Comparison of ENCODE assay signal across 8 cellular contexts in the genomic region with DNA sequence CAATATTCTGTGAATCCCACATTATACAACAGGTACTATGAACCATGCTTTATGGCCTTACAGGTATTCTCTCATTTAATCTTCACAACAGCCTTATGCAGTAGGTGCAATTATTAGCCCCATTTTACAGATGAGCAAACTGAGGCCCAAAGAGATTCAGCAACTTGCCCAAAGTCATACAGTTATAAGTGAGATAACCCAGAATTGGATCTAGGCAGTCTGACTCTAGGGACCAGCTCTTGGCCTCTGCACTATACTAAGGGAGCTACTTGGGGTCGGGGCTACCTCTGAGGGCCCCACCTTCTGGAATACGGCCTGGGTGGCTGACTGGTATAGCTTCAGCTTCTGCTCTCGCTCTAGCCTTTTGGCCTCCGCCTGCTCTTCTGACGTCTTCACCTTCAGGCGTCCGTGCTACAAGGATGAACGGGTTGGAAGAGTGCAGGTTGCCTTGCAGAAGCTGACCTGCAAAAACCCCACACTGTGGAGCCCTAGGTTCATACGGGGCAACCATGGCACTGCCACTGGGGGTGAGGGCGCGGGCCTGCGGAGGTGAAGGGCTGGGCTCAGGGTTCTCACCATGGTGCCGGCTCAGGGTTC. TPM values are rescaled to one million over a fixed set of nuclear protein-coding genes. Genes with fewer than 3 reads are reported as not detected.
DNase-seq lines count a peak whose midpoint lies in the region; ATAC-seq, FAIRE-seq and TF ChIP-seq lines count a peak whose summit lies in the region.

No MANE protein-coding gene starts in this region.

- intact Hi-C loops in GM12878 (cut with micrococcal nuclease; ENCODE audit: unreplicated experiment) (loop anchor here (1.0 to 2.0 kb wide), 4 partner anchors 23 to 54 kb away; a partner anchor contains a TSS), vagina (cut with DNase I) (no loop called here)

- no peak for TF ChIP-seq CTCF in GM12878 (IDR thresholded peaks at IDR 0.05 in 2 of 3, conservative IDR thresholded peaks at IDR 0.05 in 1 of 3; ENCODE audit: control insufficient read depth in 2 of 3, extremely low read depth in 1 of 3, insufficient read depth in 1 of 3, low read depth in 3 of 3, low read length in 3 of 3)
- no peak for TF ChIP-seq CTCF in lung (IDR thresholded peaks at IDR 0.05; ENCODE audit: control extremely low read depth, extremely low read depth)
- TF ChIP-seq CTCF in vagina (IDR thresholded peaks at IDR 0.05) = no peak

- CTCF ChIA-PET in GM12878 (lab: Yijun Ruan, JAX) = interaction anchor here (0.6 to 17.1 kb wide), 18 partner anchors 9 to 160 kb away, joined by 3 to 269 read pairs (median 4); a partner anchor contains a TSS

- H3K36me3 ChIP-seq in GM12878 (ENCODE audit: control insufficient read depth in 2 of 2, insufficient read depth in 2 of 2, low read length in 1 of 2) (peaks cover 3 to 18% of the 10 kb centered on the region in 2 experiments; a peak in 3 of 4 replicates), lung (ENCODE audit: control insufficient read depth in 2 of 2, insufficient read depth in 2 of 2, low read length in 2 of 2) (peaks cover 3 to 35% of the 10 kb centered on the region in 2 donors), vagina (peaks cover 0 to 22% of the 10 kb centered on the region in 2 donors)

- H3K9ac ChIP-seq in GM12878 (ENCODE audit: control insufficient read depth, insufficient read depth, low read length) = peak overlapping the region; percentile 99

- FAIRE-seq in GM12878 (lab: Jason Lieb, UNC) = no peak

- peaks cover 13% of the 10 kb centered on the region for H3K79me2 ChIP-seq in GM12878 (ENCODE audit: control insufficient read depth, insufficient read depth, low read length)

- POLR2A ChIA-PET in GM12878 (lab: Charles Lee) = interaction anchor here (0.5 to 10.9 kb wide), 15 partner anchors 9 to 160 kb away, joined by 3 to 171 read pairs (median 5); a partner anchor contains a TSS

- no peaks in the 10 kb centered on the region for H3K27me3 ChIP-seq in GM12878 (replicated peaks in 1 of 2; ENCODE audit: control insufficient read depth in 2 of 2, insufficient read depth in 2 of 2, low read length in 1 of 2)
- no peaks in the 10 kb centered on the region for H3K27me3 ChIP-seq in lung (ENCODE audit: control insufficient read depth, insufficient read depth)
- no peaks in the 10 kb centered on the region for H3K27me3 ChIP-seq in vagina

- peak overlapping the region; percentile 35 for H3K4me2 ChIP-seq in GM12878 (ENCODE audit: control insufficient read depth, insufficient read depth)

- H3K9me3 ChIP-seq in GM12878 (replicated peaks; ENCODE audit: control insufficient read depth, insufficient read depth, low read length) = no peaks in the 10 kb centered on the region
- no peaks in the 10 kb centered on the region for H3K9me3 ChIP-seq in lung (ENCODE audit: control insufficient read depth in 2 of 2, insufficient read depth in 1 of 2, low read length in 1 of 2)
- no peaks in the 10 kb centered on the region for H3K9me3 ChIP-seq in vagina

- H3K4me1 ChIP-seq in GM12878 (ENCODE audit: control insufficient read depth, insufficient read depth, low read length) = peaks cover 25% of the 10 kb centered on the region
- H3K4me1 ChIP-seq in lung (ENCODE audit: control insufficient read depth in 2 of 2, insufficient read depth in 2 of 2, low read length in 2 of 2) = peaks cover 4 to 6% of the 10 kb centered on the region in 2 donors
- H3K4me1 ChIP-seq in vagina = peaks cover 18% of the 10 kb centered on the region

- TF ChIP-seq EP300 in GM12878 (IDR thresholded peaks at IDR 0.05; ENCODE audit: borderline replicate concordance in 1 of 2, control insufficient read depth in 1 of 2, low read depth in 2 of 2, low read length in 2 of 2) = no peak

- peak overlapping the region; percentile 88 for H3K4me3 ChIP-seq in GM12878
- peak overlapping the region; percentile 83 for H3K4me3 ChIP-seq in lung
- H3K4me3 ChIP-seq in vagina = peak overlapping the region; percentile 89 to 90

- RAD21 ChIA-PET in GM12878 (lab: Charles Lee; ENCODE audit: unreplicated experiment) = interaction anchor here (1.0 to 5.6 kb wide), 11 partner anchors 9 to 124 kb away, joined by 3 to 59 read pairs (median 7); a partner anchor contains a TSS

- ATAC-seq in HG03175 (IDR thresholded peaks at IDR 0.05; ENCODE audit: unreplicated experiment) (peak; percentile 2), GM12878 (peak; percentile 14), lung (ENCODE audit: insufficient read depth, low FRiP score) (no peak), HG03039 (IDR thresholded peaks at IDR 0.05; ENCODE audit: unreplicated experiment) (no peak), GM21737 (IDR thresholded peaks at IDR 0.05; ENCODE audit: unreplicated experiment) (no peak), GM21528 (IDR thresholded peaks at IDR 0.05; ENCODE audit: low FRiP score, unreplicated experiment) (no peak)

- in situ Hi-C loops in GM12878 (cut with MboI) = no loop called here

- no peak for TF ChIP-seq RAD21 in GM12878 (IDR thresholded peaks at IDR 0.05; ENCODE audit: insufficient read depth, low read depth, low read length)

- no peak for TF ChIP-seq POLR2A in GM12878 (IDR thresholded peaks at IDR 0.05; ENCODE audit: low read depth, low read length)
- TF ChIP-seq POLR2A in vagina (IDR thresholded peaks at IDR 0.05) = no peak

- no TSS peak for BruUV-seq in GM12878 (replicated peaks; lab: Mats Ljungman, UMichigan)

- SMC1A ChIA-PET in GM12878 (lab: Charles Lee; ENCODE audit: uncharacterized antibody, unreplicated experiment) = interaction anchor here (1.0 to 8.9 kb wide), 14 partner anchors 9 to 172 kb away, joined by 3 to 141 read pairs (median 5); a partner anchor contains a TSS

- WGBS in GM12878 (ENCODE audit: insufficient coverage, insufficient replicate concordance, low lambda C conversion rate, missing lambda C conversion rate) = 3% methylated on average over 13 of the region's 13 CpGs
- WGBS in lung, 2 donors = 14 to 15% methylated on average over 13 of the region's 13 CpGs

- H2AFZ ChIP-seq in GM12878 (ENCODE audit: control insufficient read depth, low read depth, low read length) = peak overlapping the region; percentile 91

- H3K27ac ChIP-seq in GM12878 (ENCODE audit: control insufficient read depth, insufficient read depth) = peak overlapping the region; percentile 99
- H3K27ac ChIP-seq in lung (ENCODE audit: low read depth in 1 of 2, low read length in 1 of 2) = peak overlapping the region; percentile 97 to 98
- H3K27ac ChIP-seq in vagina = peak overlapping the region; percentile 97

- H4K20me1 ChIP-seq in GM12878 (ENCODE audit: control insufficient read depth, insufficient read depth) = no peaks in the 10 kb centered on the region

- DNase-seq in AML-193 (lab: John Stamatoyannopoulos, UW) = peak; percentile 27 to 54
- DNase-seq in GM12878 (ENCODE audit: low read depth, low spot score) = no peak
- DNase-seq in lung (ENCODE audit: low spot score) = no peak
- no peak for DNase-seq in vagina (ENCODE audit: extremely low spot score in 2 of 2)

RNA-seq across cellular contexts. Expression of a gene that starts 0.8 kb away (rescaled TPM):
- total RNA-seq in GM12878 (2013; cell fraction: nucleolus; rRNA removed) = 79.2 and 89.2 TPM in 2 replicates
- total RNA-seq in GM12878 (2014; rRNA removed) (54.1 and 55.7 TPM in 2 replicates), GM12878 (2014; rRNA removed; fragmentation: Illumina TruSeq; extraction: Trizol) (19.1 and 20.2 TPM in 2 replicates), GM12878 (2021) (54.4 and 59.1 TPM in 2 replicates), lung (10 to 100 TPM; 19.7 to 55.8 TPM), vagina (43.5 TPM)
- 47.3 TPM for polyA plus RNA-seq in GM12878 (2011; ENCODE audit: low read depth)
- polyA plus RNA-seq in GM12878 (2011; rRNA removed) (15.8 and 37.5 TPM in 2 replicates), GM12878 (2014; fragmentation: Illumina TruSeq; extraction: Trizol) (18.4 and 35.6 TPM in 2 replicates), GM12878 (2014; fragmentation: Nextera tagmentation; extraction: Ambion mirVana) (10 to 100 TPM; 38.2 to 38.6 TPM), GM12878 (2014; rRNA removed) (55.1 and 59.8 TPM in 2 replicates), GM12878 (2016; fragmentation: Nextera tagmentation; extraction: Ambion mirVana) (10 to 100 TPM; 69.5 to 75.6 TPM), lung (10 to 100 TPM; 40.3 to 45.4 TPM)
- 61.6 and 68.3 TPM in 2 replicates for polyA plus RNA-seq in GM12878 (2011; cell fraction: cytosol; rRNA removed)
- polyA plus RNA-seq in GM12878 (2011; cell fraction: nucleus; rRNA removed) = 400 and 440 TPM in 2 replicates
- 43.8 and 44.9 TPM in 2 replicates for polyA plus RNA-seq in GM12878 (2012)
- polyA minus RNA-seq in GM12878 (2011; rRNA and poly(A)+ RNA removed) = 62.7 and 113 TPM in 2 replicates
- 22.2 and 29.2 TPM in 2 replicates for polyA minus RNA-seq in GM12878 (2011; cell fraction: cytosol; rRNA and poly(A)+ RNA removed)
- 119 and 166 TPM in 2 replicates for polyA minus RNA-seq in GM12878 (2011; cell fraction: nucleus; rRNA and poly(A)+ RNA removed)

RNA-seq across cellular contexts. Expression of a gene that starts 7.7 kb away (rescaled TPM):
- total RNA-seq in GM12878 (2013; cell fraction: nucleolus; rRNA removed) = 9.3 and 14.5 TPM in 2 replicates
- 3.5 and 4.8 TPM in 2 replicates for total RNA-seq in GM12878 (2014; rRNA removed)
- total RNA-seq in GM12878 (2014; rRNA removed; fragmentation: Illumina TruSeq; extraction: Trizol) = 1.6 and 1.7 TPM in 2 replicates
- 4.6 and 5.9 TPM in 2 replicates for total RNA-seq in GM12878 (2021)
- 0.51 TPM for polyA plus RNA-seq in GM12878 (2011; ENCODE audit: low read depth)
- polyA plus RNA-seq in GM12878 (2011; rRNA removed) = 1.3 and 1.9 TPM in 2 replicates
- polyA plus RNA-seq in GM12878 (2011; cell fraction: cytosol; rRNA removed) = 2.4 and 2.9 TPM in 2 replicates
- polyA plus RNA-seq in GM12878 (2011; cell fraction: nucleus; rRNA removed) = 32.9 and 37.2 TPM in 2 replicates
- 1.3 and 2.1 TPM in 2 replicates for polyA plus RNA-seq in GM12878 (2012)
- 0.79 and 3.9 TPM in 2 replicates for polyA plus RNA-seq in GM12878 (2014; fragmentation: Illumina TruSeq; extraction: Trizol)
- under 1 TPM; 0.05 to 0.18 TPM for polyA plus RNA-seq in GM12878 (2014; fragmentation: Nextera tagmentation; extraction: Ambion mirVana)
- polyA plus RNA-seq in GM12878 (2014; rRNA removed) = 4.4 and 6.0 TPM in 2 replicates
- 1 to 10 TPM in 1 of 2 experiments, under 1 TPM in 1; 0.63 to 1.3 TPM for polyA plus RNA-seq in GM12878 (2016; fragmentation: Nextera tagmentation; extraction: Ambion mirVana)
- polyA minus RNA-seq in GM12878 (2011; rRNA and poly(A)+ RNA removed) = 1.0 and 6.7 TPM in 2 replicates
- polyA minus RNA-seq in GM12878 (2011; cell fraction: cytosol; rRNA and poly(A)+ RNA removed) = 4.1 TPM in 1 of 2 replicates, not detected in the other
- 6.8 and 14.7 TPM in 2 replicates for polyA minus RNA-seq in GM12878 (2011; cell fraction: nucleus; rRNA and poly(A)+ RNA removed)
- 1 to 10 TPM; 1.9 to 8.8 TPM for total RNA-seq in lung
- 10 to 100 TPM in 1 of 2 donors, 1 to 10 TPM in 1; 9.8 to 11.3 TPM for polyA plus RNA-seq in lung
- 269 TPM for total RNA-seq in vagina

RNA-seq across cellular contexts. Expression of a gene that starts 28.2 kb away (rescaled TPM):
- total RNA-seq in GM12878 (2013; cell fraction: nucleolus; rRNA removed) = 41.1 and 41.5 TPM in 2 replicates
- total RNA-seq in GM12878 (2014; rRNA removed) (50.9 and 52.5 TPM in 2 replicates), GM12878 (2014; rRNA removed; fragmentation: Illumina TruSeq; extraction: Trizol) (56.5 and 57.9 TPM in 2 replicates), GM12878 (2021) (66.6 and 69.5 TPM in 2 replicates), lung (10 to 100 TPM; 48.2 to 89.1 TPM), vagina (64.1 TPM)
- 29.7 TPM for polyA plus RNA-seq in GM12878 (2011; ENCODE audit: low read depth)
- polyA plus RNA-seq in GM12878 (2011; rRNA removed) (47.5 and 55.8 TPM in 2 replicates), GM12878 (2014; fragmentation: Illumina TruSeq; extraction: Trizol) (71.1 and 71.8 TPM in 2 replicates), GM12878 (2014; fragmentation: Nextera tagmentation; extraction: Ambion mirVana) (10 to 100 TPM; 27.8 to 58.8 TPM), GM12878 (2014; rRNA removed) (46.8 and 48.9 TPM in 2 replicates), GM12878 (2016; fragmentation: Nextera tagmentation; extraction: Ambion mirVana) (10 to 100 TPM; 77.2 to 77.8 TPM), lung (10 to 100 TPM; 45.2 to 82.6 TPM)
- polyA plus RNA-seq in GM12878 (2011; cell fraction: cytosol; rRNA removed) = 39.2 and 41.2 TPM in 2 replicates
- polyA plus RNA-seq in GM12878 (2011; cell fraction: nucleus; rRNA removed) = 62.9 and 84.5 TPM in 2 replicates
- 35.4 and 42.9 TPM in 2 replicates for polyA plus RNA-seq in GM12878 (2012)
- 29.3 and 32.5 TPM in 2 replicates for polyA minus RNA-seq in GM12878 (2011; rRNA and poly(A)+ RNA removed)
- 11.6 and 12.6 TPM in 2 replicates for polyA minus RNA-seq in GM12878 (2011; cell fraction: cytosol; rRNA and poly(A)+ RNA removed)
- polyA minus RNA-seq in GM12878 (2011; cell fraction: nucleus; rRNA and poly(A)+ RNA removed) = 29.9 and 52.8 TPM in 2 replicates

RNA-seq across cellular contexts. Expression of a gene that starts 28.9 kb away (rescaled TPM):
- 26.2 and 30.6 TPM in 2 replicates for total RNA-seq in GM12878 (2013; cell fraction: nucleolus; rRNA removed)
- total RNA-seq in GM12878 (2014; rRNA removed) (14.0 and 17.6 TPM in 2 replicates), GM12878 (2014; rRNA removed; fragmentation: Illumina TruSeq; extraction: Trizol) (12.1 and 12.6 TPM in 2 replicates), GM12878 (2021) (23.3 and 26.8 TPM in 2 replicates), lung (10 to 100 TPM; 20.8 to 24.0 TPM), vagina (84.2 TPM)
- 49.4 TPM for polyA plus RNA-seq in GM12878 (2011; ENCODE audit: low read depth)
- polyA plus RNA-seq in GM12878 (2011; rRNA removed) (12.6 and 16.0 TPM in 2 replicates), GM12878 (2014; fragmentation: Illumina TruSeq; extraction: Trizol) (16.9 and 26.1 TPM in 2 replicates), GM12878 (2014; fragmentation: Nextera tagmentation; extraction: Ambion mirVana) (10 to 100 TPM; 44.6 to 45.0 TPM), GM12878 (2014; rRNA removed) (25.3 and 29.2 TPM in 2 replicates), GM12878 (2016; fragmentation: Nextera tagmentation; extraction: Ambion mirVana) (10 to 100 TPM; 30.4 to 32.5 TPM), lung (10 to 100 TPM; 20.6 to 27.8 TPM)
- polyA plus RNA-seq in GM12878 (2011; cell fraction: cytosol; rRNA removed) = 57.3 and 58.0 TPM in 2 replicates
- 153 and 174 TPM in 2 replicates for polyA plus RNA-seq in GM12878 (2011; cell fraction: nucleus; rRNA removed)
- 20.9 and 22.8 TPM in 2 replicates for polyA plus RNA-seq in GM12878 (2012)
- 28.5 and 60.5 TPM in 2 replicates for polyA minus RNA-seq in GM12878 (2011; rRNA and poly(A)+ RNA removed)
- 9.2 and 12.8 TPM in 2 replicates for polyA minus RNA-seq in GM12878 (2011; cell fraction: cytosol; rRNA and poly(A)+ RNA removed)
- 19.8 and 27.7 TPM in 2 replicates for polyA minus RNA-seq in GM12878 (2011; cell fraction: nucleus; rRNA and poly(A)+ RNA removed)

RNA-seq across cellular contexts. Expression of a gene that starts 29.0 kb away (rescaled TPM):
- 41.4 and 45.3 TPM in 2 replicates for total RNA-seq in GM12878 (2013; cell fraction: nucleolus; rRNA removed)
- total RNA-seq in GM12878 (2014; rRNA removed) (33.1 and 33.4 TPM in 2 replicates), GM12878 (2014; rRNA removed; fragmentation: Illumina TruSeq; extraction: Trizol) (24.2 and 25.4 TPM in 2 replicates), GM12878 (2021) (36.8 and 43.9 TPM in 2 replicates), lung (10 to 100 TPM; 14.1 to 25.9 TPM), vagina (13.8 TPM)
- polyA plus RNA-seq in GM12878 (2011; ENCODE audit: low read depth) = 11.9 TPM
- polyA plus RNA-seq in GM12878 (2011; rRNA removed) (11.4 and 17.0 TPM in 2 replicates), GM12878 (2014; fragmentation: Illumina TruSeq; extraction: Trizol) (28.6 and 28.8 TPM in 2 replicates), GM12878 (2014; fragmentation: Nextera tagmentation; extraction: Ambion mirVana) (1 to 10 TPM; 2.4 to 3.4 TPM), GM12878 (2014; rRNA removed) (23.6 and 26.1 TPM in 2 replicates), GM12878 (2016; fragmentation: Nextera tagmentation; extraction: Ambion mirVana) (1 to 10 TPM; 4.9 to 6.1 TPM), lung (10 to 100 TPM; 12.1 to 13.5 TPM)
- 21.2 and 23.6 TPM in 2 replicates for polyA plus RNA-seq in GM12878 (2011; cell fraction: cytosol; rRNA removed)
- 68.4 and 72.3 TPM in 2 replicates for polyA plus RNA-seq in GM12878 (2011; cell fraction: nucleus; rRNA removed)
- 13.8 and 16.1 TPM in 2 replicates for polyA plus RNA-seq in GM12878 (2012)
- polyA minus RNA-seq in GM12878 (2011; rRNA and poly(A)+ RNA removed) = 32.6 and 36.9 TPM in 2 replicates
- 15.3 and 17.2 TPM in 2 replicates for polyA minus RNA-seq in GM12878 (2011; cell fraction: cytosol; rRNA and poly(A)+ RNA removed)
- 23.7 and 34.4 TPM in 2 replicates for polyA minus RNA-seq in GM12878 (2011; cell fraction: nucleus; rRNA and poly(A)+ RNA removed)

Comparison
In these comparisons a context has a peak if more than half of its experiments do, and no peak if none do; other contexts are left out.
1. DNase-seq: peak in AML-193 (2 of 2); none in GM12878 (single experiment), lung (single experiment) and vagina (0 of 2).
2. ATAC-seq: peak in HG03175 (single experiment) and GM12878 (single experiment); none in lung (single experiment), HG03039 (single experiment), GM21737 (single experiment) and GM21528 (single experiment).
3. RNA of a gene that starts 7.7 kb away (total RNA-seq): 269 TPM in vagina (single experiment); 1.9 to 8.8 TPM in lung and 1.6 to 14.5 TPM in GM12878; every median in the first group is over 10 times any median in the second.
4. Peak in every context shown above with its lines, with median percentiles within 50 percentile points of each other: H3K27ac ChIP-seq and H3K4me3 ChIP-seq.